1 cellular context compared by ENCODE assay signal in genomic region chr7:149130572-149131198, GRCh38.
TF ChIP-seq lines count a peak whose summit lies in the region.

No MANE protein-coding gene starts in this region.

TF ChIP-seq in K562, 482 proteins besides CTCF, POLR2A, EP300 and RAD21 (continued from another document):
- TF ChIP-seq ZNF280B (CRISPR knock-in tag; IDR thresholded peaks at IDR 0.05): peak; percentile 13; the same call in 1 of the 2 replicates
- TF ChIP-seq RBBP5 (IDR thresholded peaks at IDR 0.05; ENCODE audit: borderline replicate concordance, insufficient read depth, low read length, poor library complexity, severe bottlenecking): no peak
- TF ChIP-seq SRF (CRISPR knock-in tag; IDR thresholded peaks at IDR 0.05): no peak
- TF ChIP-seq CBX1 (IDR thresholded peaks at IDR 0.05; ENCODE audit: low read depth): peak; percentile 30
- TF ChIP-seq ZFX (CRISPR knock-in tag; IDR thresholded peaks at IDR 0.05): no peak
- TF ChIP-seq MIER1 (IDR thresholded peaks at IDR 0.05; ENCODE audit: low read depth): no peak
- TF ChIP-seq FOXP1 (CRISPR knock-in tag; IDR thresholded peaks at IDR 0.05): 0 out of 2 replicates have a peak, but pooled peaks have one; percentile 15
- no peak for TF ChIP-seq ZNF407 (IDR thresholded peaks at IDR 0.05; ENCODE audit: low read depth)
- TF ChIP-seq STAT6 (CRISPR knock-in tag; IDR thresholded peaks at IDR 0.05): no peak
- TF ChIP-seq CBX3 (IDR thresholded peaks at IDR 0.05; ENCODE audit: borderline replicate concordance in 1 of 2, low read length in 2 of 2): peak in 1 of 2 experiments; percentile 94; a peak in 2 of 3 replicates
- 0 out of 4 replicates have a peak, but pooled peaks of 1 of the 2 experiments have one; percentile 18 for TF ChIP-seq ARNT (IDR thresholded peaks at IDR 0.05)
- TF ChIP-seq C11orf30 (IDR thresholded peaks at IDR 0.05; ENCODE audit: low read depth): no peak
- no peak for TF ChIP-seq EWSR1 (IDR thresholded peaks at IDR 0.05; ENCODE audit: borderline replicate concordance, low read depth, partially characterized antibody)
